1 cellular context compared by ENCODE assay signal in genomic region chr17:2442166-2442565, GRCh38.
TF ChIP-seq lines count a peak whose summit lies in the region.

No MANE protein-coding gene starts in this region.

TF ChIP-seq in WTC11, 78 proteins besides CTCF, POLR2A, EP300 and RAD21 (continued from another document):
- TF ChIP-seq FOXK1 (CRISPR knock-in tag; IDR thresholded peaks at IDR 0.05), result no peak
- TF ChIP-seq ATF3 (CRISPR knock-in tag; conservative IDR thresholded peaks at IDR 0.05), result no peak
- TF ChIP-seq, protein P1, sequence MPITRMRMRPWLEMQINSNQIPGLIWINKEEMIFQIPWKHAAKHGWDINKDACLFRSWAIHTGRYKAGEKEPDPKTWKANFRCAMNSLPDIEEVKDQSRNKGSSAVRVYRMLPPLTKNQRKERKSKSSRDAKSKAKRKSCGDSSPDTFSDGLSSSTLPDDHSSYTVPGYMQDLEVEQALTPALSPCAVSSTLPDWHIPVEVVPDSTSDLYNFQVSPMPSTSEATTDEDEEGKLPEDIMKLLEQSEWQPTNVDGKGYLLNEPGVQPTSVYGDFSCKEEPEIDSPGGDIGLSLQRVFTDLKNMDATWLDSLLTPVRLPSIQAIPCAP (CRISPR knock-in tag; IDR thresholded peaks at IDR 0.05), result no peak
- TF ChIP-seq ZNF423 (CRISPR knock-in tag; IDR thresholded peaks at IDR 0.05), result no peak
- TF ChIP-seq SOX15 (CRISPR knock-in tag; IDR thresholded peaks at IDR 0.05), result no peak
